13 cellular contexts compared by ENCODE assay signal in genomic region chr9:120872775-120873502, GRCh38. TPM values are rescaled to one million over a fixed set of nuclear protein-coding genes. Genes with fewer than 3 reads are reported as not detected.
DNase-seq lines count a peak whose midpoint lies in the region; ATAC-seq, FAIRE-seq and TF ChIP-seq lines count a peak whose summit lies in the region.
"Had no signal": no experiment of that assay in that cellular context is flagged by ENCODE, and none has a peak within 500 bp of the region (broad histone marks: within the 10 kb centered on the region; RNA-seq: fewer than 3 reads in every experiment).

No MANE protein-coding gene starts in this region.

- H3K4me1 ChIP-seq in OCI-LY7 (ENCODE audit: insufficient read depth, low read length, poor library complexity, severe bottlenecking) (peaks cover 58% of the 10 kb centered on the region), K562 (replicated peaks in 1 of 2; ENCODE audit: control insufficient read depth in 2 of 2, insufficient read depth in 2 of 2, low read length in 2 of 2) (peaks cover 40 to 55% of the 10 kb centered on the region in 2 experiments), neuronal stem cell (ENCODE audit: control insufficient read depth in 2 of 2, insufficient read depth in 1 of 2, low read depth in 1 of 2, low read length in 2 of 2) (peaks cover 11 to 17% of the 10 kb centered on the region in 2 donors)
- H3K4me1 ChIP-seq: uterus had no signal

- H3K9me2 ChIP-seq in OCI-LY7 (ENCODE audit: insufficient read depth, low read length): no peaks in the 10 kb centered on the region

- no peak overlapping the region for H2BK120ac ChIP-seq in neuronal stem cell (ENCODE audit: low read depth, low read length)

- peak overlapping the region; percentile 92 for H3K27ac Mint-ChIP-seq in activated T-cell treated with anti-CD3 and anti-CD28 coated beads, Interleukin-2, amount 50 U/mL, for 24 hours
- H3K27ac Mint-ChIP-seq in osteocyte (ENCODE audit: unreplicated experiment): peak overlapping the region; percentile 97

- H3K9me3 Mint-ChIP-seq in activated T-cell treated with anti-CD3 and anti-CD28 coated beads, Interleukin-2, amount 50 U/mL, for 24 hours: no peaks in the 10 kb centered on the region
- no peaks in the 10 kb centered on the region for H3K9me3 Mint-ChIP-seq in osteocyte (ENCODE audit: unreplicated experiment)

- H3K27ac ChIP-seq in OCI-LY7 (ENCODE audit: low read depth, low read length, poor library complexity, severe bottlenecking) (peak overlapping the region; percentile 96), K562 (ENCODE audit: extremely low read depth, low read depth, low read length) (peak overlapping the region; percentile 1; the same call in 1 of the 3 replicates), neuronal stem cell (replicated peaks; ENCODE audit: low read length) (no peak overlapping the region)
- H3K27ac ChIP-seq: heart left ventricle, uterus had no signal

- H2BK5ac ChIP-seq in neuronal stem cell (ENCODE audit: low read length): no peak overlapping the region

- no peak overlapping the region for H2BK15ac ChIP-seq in neuronal stem cell (ENCODE audit: low read length)

- H3K4me1 Mint-ChIP-seq in activated T-cell treated with anti-CD3 and anti-CD28 coated beads, Interleukin-2, amount 50 U/mL, for 24 hours (ENCODE audit: low read depth): peaks cover 72% of the 10 kb centered on the region
- H3K4me1 Mint-ChIP-seq in osteocyte (ENCODE audit: unreplicated experiment): peaks cover 62% of the 10 kb centered on the region

- intact Hi-C loops in OCI-LY7 (cut with micrococcal nuclease; ENCODE audit: unreplicated experiment): no loop called here
- intact Hi-C loops in K562 (cut with micrococcal nuclease): loop anchor here (1.0 to 10.0 kb wide), 2 partner anchors 66 to 202 kb away; partner anchors contain the start of gene CNTRL

- POLR2A ChIA-PET in OCI-LY7 (lab: Charles Lee) (interaction anchor here (0.5 to 2.1 kb wide), 7 partner anchors 17 to 146 kb away, joined by 3 to 7 read pairs (median 3); no protein-coding TSS in a partner anchor), K562 (lab: Yijun Ruan, JAX) (interaction anchor here (0.6 to 15.5 kb wide), 19 partner anchors 8 to 238 kb away, joined by 3 to 464 read pairs (median 7); partner anchors contain the start of gene PSMD5)

- BruUV-seq in OCI-LY7 (replicated peaks; lab: Mats Ljungman, UMichigan) (no TSS peak), K562 (replicated peaks; lab: Mats Ljungman, UMichigan) (no TSS peak)

- peaks cover 30% of the 10 kb centered on the region; the same call in 1 of the 2 replicates for H3K79me2 ChIP-seq in OCI-LY7 (ENCODE audit: insufficient read depth, low read depth, low read length)
- H3K79me2 ChIP-seq in K562 (ENCODE audit: control insufficient read depth, insufficient read depth, low read length): peaks cover 53% of the 10 kb centered on the region

- H3K36me3 Mint-ChIP-seq in activated T-cell treated with anti-CD3 and anti-CD28 coated beads, Interleukin-2, amount 50 U/mL, for 24 hours (ENCODE audit: low read depth): peaks cover 83% of the 10 kb centered on the region
- H3K36me3 Mint-ChIP-seq in osteocyte (ENCODE audit: unreplicated experiment): peaks cover 47% of the 10 kb centered on the region

- H3K27me3 ChIP-seq in K562 (ENCODE audit: control insufficient read depth in 2 of 2, insufficient read depth in 2 of 2, low read length in 2 of 2): no peaks in the 10 kb centered on the region; a peak in 1 of 5 replicates
- peaks cover 0 to 2% (median 0%) of the 10 kb centered on the region in 3 experiments for H3K27me3 ChIP-seq in neuronal stem cell (ENCODE audit: control insufficient read depth in 3 of 3, insufficient read depth in 3 of 3, low read depth in 1 of 3, low read length in 3 of 3)
- H3K27me3 ChIP-seq: heart left ventricle, uterus had no signal

- 92% methylated on average over 4 of the region's 4 CpGs for WGBS in K562 (ENCODE audit: insufficient coverage, low coverage, missing lambda C conversion rate)
- WGBS in neuronal stem cell (ENCODE audit: extremely low coverage in 2 of 2, insufficient read length in 2 of 2, insufficient replicate concordance in 1 of 2), 2 donors: no CpG with 5 or more reads among the region's 4 CpGs

- no peak for FAIRE-seq in K562 (lab: Jason Lieb, UNC)

- peaks cover 81% of the 10 kb centered on the region for H3K36me3 ChIP-seq in OCI-LY7 (ENCODE audit: insufficient read depth, low read length)
- peaks cover 78% of the 10 kb centered on the region for H3K36me3 ChIP-seq in K562 (ENCODE audit: control insufficient read depth, insufficient read depth, low read length)
- peaks cover 11 to 67% of the 10 kb centered on the region in 2 donors for H3K36me3 ChIP-seq in neuronal stem cell (replicated peaks in 1 of 2; ENCODE audit: control insufficient read depth in 2 of 2, insufficient read depth in 2 of 2, low read length in 2 of 2)
- H3K36me3 ChIP-seq: uterus had no signal

- no peak for TF ChIP-seq EP300 in K562 (IDR thresholded peaks at IDR 0.05; ENCODE audit: low read length)

- H3K27me3 Mint-ChIP-seq in activated T-cell treated with anti-CD3 and anti-CD28 coated beads, Interleukin-2, amount 50 U/mL, for 24 hours: no peaks in the 10 kb centered on the region
- no peaks in the 10 kb centered on the region for H3K27me3 Mint-ChIP-seq in osteocyte (ENCODE audit: unreplicated experiment)

- H4K8ac ChIP-seq in neuronal stem cell (ENCODE audit: low read depth, low read length): no peak overlapping the region

- H3K9ac ChIP-seq in K562 (ENCODE audit: insufficient read depth in 1 of 2, low read depth in 2 of 2, low read length in 2 of 2) (no peak overlapping the region; a peak in 1 of 4 replicates), neuronal stem cell (ENCODE audit: low read depth, low read length, poor library complexity) (no peak overlapping the region)

- H3K79me1 ChIP-seq in neuronal stem cell (ENCODE audit: low read depth, low read length): no peaks in the 10 kb centered on the region

- no peak for TF ChIP-seq CTCF in OCI-LY7 (conservative IDR thresholded peaks at IDR 0.05; ENCODE audit: low read length)
- no peak for TF ChIP-seq CTCF in K562 (IDR thresholded peaks at IDR 0.05 in 2 of 3, conservative IDR thresholded peaks at IDR 0.05 in 1 of 3; ENCODE audit: insufficient read depth in 2 of 3, low read depth in 1 of 3, low read length in 3 of 3)
- TF ChIP-seq CTCF in osteocyte (IDR thresholded peaks at IDR 0.05): no peak

- TF ChIP-seq POLR2A in K562 (conservative IDR thresholded peaks at IDR 0.05): no peak

- DNase-seq in activated T-cell treated with anti-CD3 and anti-CD28 coated beads, Interleukin-2, amount 50 U/mL, for 24 hours: no peak
- DNase-seq in activated T-cell treated with anti-CD3 and anti-CD28 coated beads for 4 hours: no peak
- no peak for DNase-seq in OCI-LY7 (ENCODE audit: low spot score)
- no peak for DNase-seq in K562 (ENCODE audit: extremely low read depth in 1 of 4, low spot score in 3 of 4)
- no peak for DNase-seq in osteocyte (ENCODE audit: extremely low spot score, unreplicated experiment)
- no peak for DNase-seq in dermis blood vessel endothelial cell
- no peak for DNase-seq in UCSD-AML1 (lab: John Stamatoyannopoulos, UW; ENCODE audit: unreplicated experiment)
- DNase-seq in neuronal stem cell (ENCODE audit: low spot score): no peak
- DNase-seq: GOT3; heart left ventricle; stimulated activated CD4-positive, alpha-beta T cell treated with anti-CD3 and anti-CD28 coated beads, Interleukin-15, amount 100 ng/mL, for 24 hours; stimulated activated CD8-positive, alpha-beta memory T cell treated with anti-CD3 and anti-CD28 coated beads, Interleukin-4, amount 100 ng/mL, for 48 hours; uterus had no signal

- H4K91ac ChIP-seq in neuronal stem cell (ENCODE audit: low read depth, low read length, poor library complexity): no peak overlapping the region

- H3K9me3 ChIP-seq in OCI-LY7 (ENCODE audit: low read length): no peaks in the 10 kb centered on the region
- H3K9me3 ChIP-seq in K562 (replicated peaks; ENCODE audit: control insufficient read depth, insufficient read depth, low read depth, low read length): no peaks in the 10 kb centered on the region
- no peaks in the 10 kb centered on the region for H3K9me3 ChIP-seq in neuronal stem cell (replicated peaks in 1 of 2; ENCODE audit: control insufficient read depth in 2 of 2, insufficient read depth in 1 of 2, low read depth in 1 of 2, low read length in 2 of 2)
- H3K9me3 ChIP-seq: heart left ventricle, uterus had no signal

- no peak overlapping the region for H3K23ac ChIP-seq in neuronal stem cell (ENCODE audit: low read depth, low read length, poor library complexity)

- no peak overlapping the region for H3K18ac ChIP-seq in neuronal stem cell (ENCODE audit: low read length)

- H2AK5ac ChIP-seq in neuronal stem cell (ENCODE audit: low read depth, low read length): no peak overlapping the region

- no peak overlapping the region for H3K14ac ChIP-seq in neuronal stem cell (ENCODE audit: low read length)

- TF ChIP-seq RAD21 in K562 (CRISPR knock-in tag; conservative IDR thresholded peaks at IDR 0.05 in 1 of 2, IDR thresholded peaks at IDR 0.05 in 1 of 2): no peak

- H3K4me2 ChIP-seq in OCI-LY7 (ENCODE audit: low read length) (no peak overlapping the region), K562 (ENCODE audit: insufficient read depth, low read length) (0 out of 2 replicates have a peak overlapping the region, but pooled peaks have one; percentile 0), neuronal stem cell (ENCODE audit: insufficient read depth, low read length, poor library complexity, severe bottlenecking) (no peak overlapping the region)

- in situ Hi-C loops in K562 (cut with MboI): loop anchor here (5.0 kb wide), 1 partner anchor 66 kb away; no protein-coding TSS in a partner anchor

- CTCF ChIA-PET in OCI-LY7 (lab: Charles Lee; ENCODE audit: unreplicated experiment) (interaction anchor here (0.6 kb wide), 1 partner anchor 64 kb away, joined by 3 read pairs; no protein-coding TSS in a partner anchor), K562 (lab: Yijun Ruan, JAX; ENCODE audit: low intra/inter-chr PET ratio) (no interaction called here)

- H2BK12ac ChIP-seq in neuronal stem cell (ENCODE audit: low read length): no peak overlapping the region

- H2AFZ ChIP-seq in OCI-LY7 (ENCODE audit: low read length) (no peak overlapping the region), K562 (ENCODE audit: low read depth, low read length) (no peak overlapping the region), neuronal stem cell (ENCODE audit: low read length) (no peak overlapping the region)

- H3K4me3 ChIP-seq in OCI-LY7 (ENCODE audit: low read depth, low read length, poor library complexity, severe bottlenecking) (no peak overlapping the region), K562 (no peak overlapping the region), neuronal stem cell (ENCODE audit: low read length in 2 of 2) (no peak overlapping the region)
- H3K4me3 ChIP-seq: heart left ventricle, uterus had no signal

- no peak for ATAC-seq in K562
- ATAC-seq: heart left ventricle had no signal

- H3K4ac ChIP-seq in neuronal stem cell (ENCODE audit: low read length): no peak overlapping the region

- H3K9me1 ChIP-seq in K562 (ENCODE audit: control insufficient read depth, insufficient read depth, low read length): peaks cover 4% of the 10 kb centered on the region

- H4K20me1 ChIP-seq in OCI-LY7 (ENCODE audit: insufficient read depth, low read length) (no peaks in the 10 kb centered on the region), K562 (replicated peaks; ENCODE audit: control insufficient read depth, insufficient read depth, low read length) (no peaks in the 10 kb centered on the region)

- no peak overlapping the region for H3K4me3 Mint-ChIP-seq in activated T-cell treated with anti-CD3 and anti-CD28 coated beads, Interleukin-2, amount 50 U/mL, for 24 hours
- H3K4me3 Mint-ChIP-seq in osteocyte (ENCODE audit: unreplicated experiment): no peak overlapping the region

RNA-seq across cellular contexts. Expression of gene PHF19, which starts 4.0 kb away (rescaled TPM):
- 102 and 108 TPM in 2 replicates for total RNA-seq in OCI-LY7 (2014; rRNA removed; shearing (Covaris generic))
- total RNA-seq in OCI-LY7 (2022) (211 and 214 TPM in 2 replicates), K562 (2014; rRNA removed) (255 and 312 TPM in 2 replicates), K562 (2014; rRNA removed; fragmentation: Illumina TruSeq; extraction: Trizol) (191 and 211 TPM in 2 replicates), K562 (2015; rRNA removed; fragmentation: Illumina TruSeq; extraction: Trizol) (240 and 241 TPM in 2 replicates), K562 (2021) (372 and 373 TPM in 2 replicates), osteocyte (194 and 212 TPM in 2 replicates), dermis blood vessel endothelial cell (20.4 and 81.7 TPM in 2 replicates)
- total RNA-seq in K562 (2011; cell fraction: chromatin; rRNA removed; ENCODE audit: low replicate concordance): 622 and 1,187 TPM in 2 replicates
- total RNA-seq in K562 (2011; cell fraction: nucleolus; rRNA removed): 570 and 625 TPM in 2 replicates
- total RNA-seq in K562 (2011; cell fraction: nucleoplasm; rRNA removed): 592 and 663 TPM in 2 replicates
- polyA plus RNA-seq in K562 (2011; rRNA removed) (403 and 414 TPM in 2 replicates), K562 (2014; fragmentation: Illumina TruSeq; extraction: Trizol) (292 and 365 TPM in 2 replicates), K562 (2014; fragmentation: Nextera tagmentation; extraction: Ambion mirVana) (100 to 1,000 TPM in 1 of 2 experiments, 10 to 100 TPM in 1; 95.8 to 140 TPM), K562 (2014; rRNA removed) (312 TPM in 2 replicates)
- 475 and 721 TPM in 2 replicates for polyA plus RNA-seq in K562 (2011; cell fraction: cytosol; rRNA removed)
- 1,109 and 1,436 TPM in 2 replicates for polyA plus RNA-seq in K562 (2011; cell fraction: nucleus; rRNA removed)
- polyA plus RNA-seq in K562 (2012): 275 and 342 TPM in 2 replicates
- polyA minus RNA-seq in K562 (2011; rRNA and poly(A)+ RNA removed): 333 and 440 TPM in 2 replicates
- 286 and 300 TPM in 2 replicates for polyA minus RNA-seq in K562 (2011; cell fraction: cytosol; rRNA and poly(A)+ RNA removed)
- polyA minus RNA-seq in K562 (2011; cell fraction: nucleus; rRNA and poly(A)+ RNA removed): 297 and 330 TPM in 2 replicates
- polyA plus RNA-seq in neuronal stem cell (2013, experiment 1 of 2): 24.6 TPM
- polyA plus RNA-seq in neuronal stem cell (2013, experiment 2 of 2): 23.4 TPM

RNA-seq across cellular contexts. Expression of gene PSMD5, which starts 30.2 kb away (rescaled TPM):
- 10.0 and 12.0 TPM in 2 replicates for total RNA-seq in OCI-LY7 (2014; rRNA removed; shearing (Covaris generic))
- 33.3 and 36.8 TPM in 2 replicates for total RNA-seq in OCI-LY7 (2022)
- 59.3 and 197 TPM in 2 replicates for total RNA-seq in K562 (2011; cell fraction: chromatin; rRNA removed; ENCODE audit: low replicate concordance)
- 30.2 and 45.4 TPM in 2 replicates for total RNA-seq in K562 (2011; cell fraction: nucleolus; rRNA removed)
- total RNA-seq in K562 (2011; cell fraction: nucleoplasm; rRNA removed): 90.6 and 121 TPM in 2 replicates
- total RNA-seq in K562 (2014; rRNA removed): 51.0 and 55.3 TPM in 2 replicates
- 76.3 and 83.0 TPM in 2 replicates for total RNA-seq in K562 (2014; rRNA removed; fragmentation: Illumina TruSeq; extraction: Trizol)
- total RNA-seq in K562 (2015; rRNA removed; fragmentation: Illumina TruSeq; extraction: Trizol): 65.1 and 72.5 TPM in 2 replicates
- total RNA-seq in K562 (2021): 136 and 148 TPM in 2 replicates
- polyA plus RNA-seq in K562 (2011; rRNA removed): 107 and 148 TPM in 2 replicates
- 39.0 and 70.9 TPM in 2 replicates for polyA plus RNA-seq in K562 (2011; cell fraction: cytosol; rRNA removed)
- 34.5 and 37.0 TPM in 2 replicates for polyA plus RNA-seq in K562 (2011; cell fraction: nucleus; rRNA removed)
- polyA plus RNA-seq in K562 (2012): 54.7 and 61.5 TPM in 2 replicates
- polyA plus RNA-seq in K562 (2014; fragmentation: Illumina TruSeq; extraction: Trizol): 90.1 and 114 TPM in 2 replicates
- polyA plus RNA-seq in K562 (2014; fragmentation: Nextera tagmentation; extraction: Ambion mirVana): 10 to 100 TPM; 46.4 to 60.9 TPM
- 89.4 and 95.6 TPM in 2 replicates for polyA plus RNA-seq in K562 (2014; rRNA removed)
- polyA minus RNA-seq in K562 (2011; rRNA and poly(A)+ RNA removed): 115 and 116 TPM in 2 replicates
- 48.7 and 58.2 TPM in 2 replicates for polyA minus RNA-seq in K562 (2011; cell fraction: cytosol; rRNA and poly(A)+ RNA removed)
- polyA minus RNA-seq in K562 (2011; cell fraction: nucleus; rRNA and poly(A)+ RNA removed): 28.4 and 53.9 TPM in 2 replicates
- 53.3 and 69.5 TPM in 2 replicates for total RNA-seq in osteocyte
- 21.8 and 33.9 TPM in 2 replicates for total RNA-seq in dermis blood vessel endothelial cell
- polyA plus RNA-seq in neuronal stem cell (2013, experiment 1 of 2): 21.7 TPM
- polyA plus RNA-seq in neuronal stem cell (2013, experiment 2 of 2): 21.8 TPM

RNA-seq across cellular contexts. Expression of gene TRAF1, which starts 53.7 kb away (rescaled TPM):
- total RNA-seq in OCI-LY7 (2014; rRNA removed; shearing (Covaris generic)): 23.7 and 24.2 TPM in 2 replicates
- total RNA-seq in OCI-LY7 (2022): 40.3 and 50.5 TPM in 2 replicates
- total RNA-seq in K562 (2011; cell fraction: chromatin; rRNA removed; ENCODE audit: low replicate concordance): 2.6 and 5.9 TPM in 2 replicates
- 3.0 and 4.3 TPM in 2 replicates for total RNA-seq in K562 (2011; cell fraction: nucleolus; rRNA removed)
- 2.1 and 2.3 TPM in 2 replicates for total RNA-seq in K562 (2011; cell fraction: nucleoplasm; rRNA removed)
- not detected in 2 replicates for total RNA-seq in K562 (2014; rRNA removed)
- 0.04 TPM in 1 of 2 replicates, not detected in the other for total RNA-seq in K562 (2014; rRNA removed; fragmentation: Illumina TruSeq; extraction: Trizol)
- 0.04 TPM in 1 of 2 replicates, not detected in the other for total RNA-seq in K562 (2015; rRNA removed; fragmentation: Illumina TruSeq; extraction: Trizol)
- total RNA-seq in K562 (2021): 0.38 and 0.47 TPM in 2 replicates
- 0.37 and 1.1 TPM in 2 replicates for polyA plus RNA-seq in K562 (2011; rRNA removed)
- 0.29 and 1.3 TPM in 2 replicates for polyA plus RNA-seq in K562 (2011; cell fraction: cytosol; rRNA removed)
- 0.18 and 1.4 TPM in 2 replicates for polyA plus RNA-seq in K562 (2011; cell fraction: nucleus; rRNA removed)
- polyA plus RNA-seq in K562 (2012): 0.13 and 0.18 TPM in 2 replicates
- polyA plus RNA-seq in K562 (2014; fragmentation: Illumina TruSeq; extraction: Trizol): 0.06 and 0.12 TPM in 2 replicates
- polyA plus RNA-seq in K562 (2014; fragmentation: Nextera tagmentation; extraction: Ambion mirVana): under 1 TPM in 1 of 2 experiments, not detected in 1; 0.01 TPM
- 0.01 and 0.03 TPM in 2 replicates for polyA plus RNA-seq in K562 (2014; rRNA removed)
- 1.3 and 3.1 TPM in 2 replicates for polyA minus RNA-seq in K562 (2011; rRNA and poly(A)+ RNA removed)
- 0.76 TPM in 1 of 2 replicates, not detected in the other for polyA minus RNA-seq in K562 (2011; cell fraction: cytosol; rRNA and poly(A)+ RNA removed)
- polyA minus RNA-seq in K562 (2011; cell fraction: nucleus; rRNA and poly(A)+ RNA removed): 0.89 and 2.3 TPM in 2 replicates
- total RNA-seq in osteocyte: 7.1 and 7.8 TPM in 2 replicates
- total RNA-seq in dermis blood vessel endothelial cell: 1.1 and 4.4 TPM in 2 replicates
- polyA plus RNA-seq in neuronal stem cell (2013, experiment 1 of 2): 2.0 TPM
- polyA plus RNA-seq in neuronal stem cell (2013, experiment 2 of 2): 2.0 TPM
